ENCODE assay signal across 1 cellular context in genomic region chr2:215748446-215748845, GRCh38.
TF ChIP-seq lines count a peak whose summit lies in the region.

No MANE protein-coding gene starts in this region.

TF ChIP-seq in HepG2, 621 proteins besides CTCF, POLR2A, EP300 and RAD21 (continued from another document):
- TF ChIP-seq AHDC1 (CRISPR knock-in tag; IDR thresholded peaks at IDR 0.05; ENCODE audit: borderline replicate concordance) (no peak), SP4 (CRISPR knock-in tag; IDR thresholded peaks at IDR 0.05) (no peak), ATF6 (CRISPR knock-in tag; conservative IDR thresholded peaks at IDR 0.05) (no peak), MYNN (CRISPR knock-in tag; IDR thresholded peaks at IDR 0.05; ENCODE audit: low read depth) (no peak), ZNF501 (CRISPR knock-in tag; IDR thresholded peaks at IDR 0.05) (no peak), XRCC5 (optimal IDR thresholded peaks at IDR 0.05; ENCODE audit: low read length) (no peak), FOSL2 (CRISPR knock-in tag; IDR thresholded peaks at IDR 0.05) (peak; percentile 54; the same call in 1 of the 2 replicates), ZNF24 (IDR thresholded peaks at IDR 0.05) (no peak), ZNF33B (CRISPR knock-in tag; IDR thresholded peaks at IDR 0.05) (no peak), ZBED4 (CRISPR knock-in tag; IDR thresholded peaks at IDR 0.05; ENCODE audit: borderline replicate concordance) (peak; percentile 53; the same call in 1 of the 2 replicates), ZNF331 (CRISPR knock-in tag; IDR thresholded peaks at IDR 0.05) (no peak), FOXP1 (IDR thresholded peaks at IDR 0.05) (no peak), FOXP1 (CRISPR knock-in tag; IDR thresholded peaks at IDR 0.05) (0 out of 2 replicates have a peak, but pooled peaks have one; percentile 6), SNAPC4 (CRISPR knock-in tag; IDR thresholded peaks at IDR 0.05) (no peak), HHEX (CRISPR knock-in tag; IDR thresholded peaks at IDR 0.05) (no peak), THAP11 (CRISPR knock-in tag; IDR thresholded peaks at IDR 0.05) (0 out of 2 replicates have a peak, but pooled peaks have one; percentile 13), NFRKB (IDR thresholded peaks at IDR 0.05) (no peak), ZKSCAN5 (CRISPR knock-in tag; IDR thresholded peaks at IDR 0.05) (no peak), HMG20A (CRISPR knock-in tag; IDR thresholded peaks at IDR 0.05; ENCODE audit: borderline replicate concordance) (peak; percentile 67; the same call in 1 of the 2 replicates), ZNF18 (CRISPR knock-in tag; IDR thresholded peaks at IDR 0.05; ENCODE audit: insufficient replicate concordance) (peak; percentile 99), GPN1 (CRISPR knock-in tag; IDR thresholded peaks at IDR 0.05; ENCODE audit: borderline replicate concordance) (no peak), NCOA2 (CRISPR knock-in tag; IDR thresholded peaks at IDR 0.05) (peak; percentile 40; the same call in 1 of the 2 replicates), MLX (CRISPR knock-in tag; IDR thresholded peaks at IDR 0.05) (peak; percentile 67; the same call in 1 of the 2 replicates), GATAD2A (CRISPR knock-in tag; IDR thresholded peaks at IDR 0.05) (0 out of 2 replicates have a peak, but pooled peaks have one; percentile 47), ZNF878 (CRISPR knock-in tag; IDR thresholded peaks at IDR 0.05) (peak; percentile 61; the same call in 1 of the 2 replicates), KDM3A (CRISPR knock-in tag; IDR thresholded peaks at IDR 0.05; ENCODE audit: low read depth) (0 out of 2 replicates have a peak, but pooled peaks have one; percentile 25), NR2F1 (CRISPR knock-in tag; IDR thresholded peaks at IDR 0.05) (0 out of 4 replicates have a peak, but pooled peaks of 1 of the 2 experiments have one; percentile 39), KDM2A (CRISPR knock-in tag; IDR thresholded peaks at IDR 0.05; ENCODE audit: borderline replicate concordance, low read depth) (0 out of 2 replicates have a peak, but pooled peaks have one; percentile 13), KDM6A (CRISPR knock-in tag; IDR thresholded peaks at IDR 0.05; ENCODE audit: low read depth) (no peak), BORCS8-MEF2B (CRISPR knock-in tag; IDR thresholded peaks at IDR 0.05) (peak; percentile 66; the same call in 1 of the 2 replicates), RARA (CRISPR knock-in tag; IDR thresholded peaks at IDR 0.05) (peak; percentile 72), ZFP36L2 (CRISPR knock-in tag; IDR thresholded peaks at IDR 0.05) (no peak), LBX2 (CRISPR knock-in tag; IDR thresholded peaks at IDR 0.05; ENCODE audit: borderline replicate concordance) (no peak), ZNF414 (CRISPR knock-in tag; IDR thresholded peaks at IDR 0.05) (peak; percentile 13; the same call in 1 of the 2 replicates)
TF ChIP-seq in HepG2: peak in this region for 28.
